Comparison of ENCODE assay signal across 20 cellular contexts in genomic region chr1:30670195-30671060, GRCh38. TPM values are rescaled to one million over a fixed set of nuclear protein-coding genes. Genes with fewer than 3 reads are reported as not detected.
DNase-seq lines count a peak whose midpoint lies in the region; ATAC-seq and TF ChIP-seq lines count a peak whose summit lies in the region.
"Had no signal": no experiment of that assay in that cellular context is flagged by ENCODE, and none has a peak within 500 bp of the region (broad histone marks: within the 10 kb centered on the region; RNA-seq: fewer than 3 reads in every experiment).

No MANE protein-coding gene starts in this region.

- peaks cover 8% of the 10 kb centered on the region for H3K9me3 Mint-ChIP-seq in MCF 10A (ENCODE audit: unreplicated experiment)

- BruUV-seq in MCF 10A (replicated peaks; lab: Mats Ljungman, UMichigan), result no TSS peak

- POLR2A ChIA-PET in MCF 10A (lab: Yijun Ruan, JAX), result no interaction called here

- no peak for TF ChIP-seq POLR2A in vagina (IDR thresholded peaks at IDR 0.05)

- H3K27me3 Mint-ChIP-seq in MCF 10A (ENCODE audit: insufficient read depth, unreplicated experiment), result no peaks in the 10 kb centered on the region

- peaks cover 10% of the 10 kb centered on the region for H3K4me1 ChIP-seq in foreskin keratinocyte
- peaks cover 40% of the 10 kb centered on the region for H3K4me1 ChIP-seq in vagina

- H3K36me3 Mint-ChIP-seq in MCF 10A (ENCODE audit: insufficient read depth, unreplicated experiment), result no peaks in the 10 kb centered on the region
- H3K36me3 Mint-ChIP-seq: activated CD8-positive, alpha-beta memory T cell treated with anti-CD3 and anti-CD28 coated beads, Interleukin-2, amount 10 ng/mL, durations not matched to agents 7 days and 5 days had no signal

- intact Hi-C loops in MCF 10A (cut with micrococcal nuclease) (no loop called here), vagina (cut with DNase I) (no loop called here)

- H3K4me1 Mint-ChIP-seq in MCF 10A (ENCODE audit: insufficient read depth, unreplicated experiment), result peaks cover 25% of the 10 kb centered on the region
- H3K4me1 Mint-ChIP-seq: activated CD8-positive, alpha-beta memory T cell treated with anti-CD3 and anti-CD28 coated beads, Interleukin-2, amount 10 ng/mL, durations not matched to agents 7 days and 5 days; T-cell had no signal

- no peak overlapping the region for H3K4me3 Mint-ChIP-seq in MCF 10A (ENCODE audit: unreplicated experiment)
- H3K4me3 Mint-ChIP-seq: activated CD8-positive, alpha-beta memory T cell treated with anti-CD3 and anti-CD28 coated beads, Interleukin-2, amount 10 ng/mL, durations not matched to agents 7 days and 5 days; naive thymus-derived CD4-positive, alpha-beta T cell; T-cell had no signal

- CTCF ChIA-PET in MCF 10A (lab: Yijun Ruan, JAX), result interaction anchor here (0.7 kb wide), 1 partner anchor 297 kb away, joined by 3 read pairs; no protein-coding TSS in a partner anchor

- H3K36me3 ChIP-seq in vagina, result no peaks in the 10 kb centered on the region
- H3K36me3 ChIP-seq: tibial nerve had no signal

- H3K27me3 ChIP-seq in foreskin keratinocyte (no peaks in the 10 kb centered on the region), vagina (no peaks in the 10 kb centered on the region)
- H3K27me3 ChIP-seq: tibial nerve had no signal

- H3K4me3 ChIP-seq in vagina, result no peak overlapping the region
- H3K4me3 ChIP-seq: tibial nerve had no signal

- no peaks in the 10 kb centered on the region for H3K9me3 ChIP-seq in vagina

- H3K27ac ChIP-seq in foreskin keratinocyte (no peak overlapping the region), vagina (peak overlapping the region; percentile 97)

- DNase-seq in HCEC 1CT (peak; percentile 72), MCF 10A (ENCODE audit: unreplicated experiment) (peak; percentile 21), foreskin keratinocyte (peak in 1 of 2 donors; percentile 78), vagina (ENCODE audit: extremely low spot score in 2 of 2) (no peak), kidney glomerular epithelial cell (lab: John Stamatoyannopoulos, UW) (no peak)
- DNase-seq: activated CD4-positive, CD25-positive, alpha-beta regulatory T cell; activated CD8-positive, alpha-beta memory T cell treated with anti-CD3 and anti-CD28 coated beads, Interleukin-2, amount 10 ng/mL, durations not matched to agents 7 days and 5 days; activated naive CD4-positive, alpha-beta T cell; H7; naive thymus-derived CD4-positive, alpha-beta T cell; NCI-H2029 treated with DMSO at 0.1 percent for 48 hours; NCI-H82; RPMI8226; T-cell had no signal

- H3K27ac Mint-ChIP-seq in MCF 10A (ENCODE audit: low read depth, unreplicated experiment), result peak overlapping the region; percentile 54
- H3K27ac Mint-ChIP-seq: activated CD8-positive, alpha-beta memory T cell treated with anti-CD3 and anti-CD28 coated beads, Interleukin-2, amount 10 ng/mL, durations not matched to agents 7 days and 5 days; naive thymus-derived CD4-positive, alpha-beta T cell; T-cell had no signal

- ATAC-seq in foreskin keratinocyte, result peak; percentile 75
- no peak for ATAC-seq in GM21723 (IDR thresholded peaks at IDR 0.05; ENCODE audit: unreplicated experiment)
- ATAC-seq in GM19324 (IDR thresholded peaks at IDR 0.05; ENCODE audit: low FRiP score, unreplicated experiment), result no peak
- ATAC-seq in GM18868 (IDR thresholded peaks at IDR 0.05; ENCODE audit: unreplicated experiment), result no peak
- ATAC-seq: activated CD8-positive, alpha-beta memory T cell treated with anti-CD3 and anti-CD28 coated beads, Interleukin-2, amount 10 ng/mL, durations not matched to agents 7 days and 5 days; naive thymus-derived CD4-positive, alpha-beta T cell; T-cell had no signal

- TF ChIP-seq CTCF in MCF 10A (IDR thresholded peaks at IDR 0.05; ENCODE audit: unreplicated experiment) (no peak), foreskin keratinocyte (conservative IDR thresholded peaks at IDR 0.05) (no peak), vagina (IDR thresholded peaks at IDR 0.05) (no peak)

RNA-seq across cellular contexts. Expression of gene MATN1, which starts 53.0 kb away (rescaled TPM):
- total RNA-seq in MCF 10A (2022) (0.32 and 0.47 TPM in 2 replicates), foreskin keratinocyte (0.07 and 0.14 TPM in 2 replicates), vagina (0.49 TPM)
- polyA plus RNA-seq in foreskin keratinocyte, result 0.07 TPM in 1 of 2 replicates, not detected in the other
- total RNA-seq: cardiac septum, tibial nerve had no signal
- polyA plus RNA-seq: liver; naive thymus-derived CD4-positive, alpha-beta T cell had no signal

Comparison
In these comparisons a context has a peak if more than half of its experiments do, and no peak if none do; other contexts are left out.
1. DNase-seq: peak in HCEC 1CT (single experiment) and MCF 10A (single experiment); none in vagina (0 of 2) and kidney glomerular epithelial cell (single experiment).